In genomic region chr13:76239031-76239680, GRCh38 we compare ENCODE assay signal across 14 cellular contexts.
DNase-seq lines count a peak whose midpoint lies in the region; ATAC-seq and TF ChIP-seq lines count a peak whose summit lies in the region.
"Had no signal": no experiment of that assay in that cellular context is flagged by ENCODE, and none has a peak within 500 bp of the region (broad histone marks: within the 10 kb centered on the region; RNA-seq: fewer than 3 reads in every experiment).

No MANE protein-coding gene starts in this region.

- no peak overlapping the region for H3K4me3 ChIP-seq in heart left ventricle
- no peak overlapping the region for H3K4me3 ChIP-seq in heart right ventricle
- H3K4me3 ChIP-seq in psoas muscle: no peak overlapping the region

- H3K4me3 Mint-ChIP-seq in activated naive CD8-positive, alpha-beta T cell treated with anti-CD3 and anti-CD28 coated beads for 36 hours: no peak overlapping the region
- H3K4me3 Mint-ChIP-seq: B cell; CD4-positive, alpha-beta T cell had no signal

- no peak for TF ChIP-seq CTCF in heart left ventricle (IDR thresholded peaks at IDR 0.05)
- no peak for TF ChIP-seq CTCF in heart right ventricle (IDR thresholded peaks at IDR 0.05)
- no peak for TF ChIP-seq CTCF in psoas muscle (IDR thresholded peaks at IDR 0.05)

- ATAC-seq in heart left ventricle: peak; percentile 36 to 79 (median 72)
- peak in 6 of 8 donors; percentile 38 to 87 (median 78) for ATAC-seq in heart right ventricle
- peak in 2 of 4 donors; percentile 65 to 74 for ATAC-seq in psoas muscle
- ATAC-seq in SK-N-SH treated with all-trans-retinoic acid at 6 μM for 48 hours: no peak

- H3K27me3 ChIP-seq in heart left ventricle: no peaks in the 10 kb centered on the region
- H3K27me3 ChIP-seq in heart right ventricle: no peaks in the 10 kb centered on the region
- no peaks in the 10 kb centered on the region for H3K27me3 ChIP-seq in psoas muscle (ENCODE audit: insufficient read depth in 3 of 3, low read length in 2 of 3)

- H3K36me3 Mint-ChIP-seq in activated naive CD8-positive, alpha-beta T cell treated with anti-CD3 and anti-CD28 coated beads for 36 hours: no peaks in the 10 kb centered on the region

- H3K27ac Mint-ChIP-seq in activated naive CD8-positive, alpha-beta T cell treated with anti-CD3 and anti-CD28 coated beads for 36 hours: no peak overlapping the region
- H3K27ac Mint-ChIP-seq: B cell; CD4-positive, alpha-beta T cell had no signal

- H3K9me3 ChIP-seq in heart left ventricle (no peaks in the 10 kb centered on the region), heart right ventricle (no peaks in the 10 kb centered on the region), psoas muscle (no peaks in the 10 kb centered on the region)

- H3K9me3 Mint-ChIP-seq in activated naive CD8-positive, alpha-beta T cell treated with anti-CD3 and anti-CD28 coated beads for 36 hours: no peaks in the 10 kb centered on the region
- H3K9me3 Mint-ChIP-seq: CD4-positive, alpha-beta T cell had no signal

- WGBS in heart left ventricle, 4 donors: 81 to 91% (median 88%) methylated on average over 4 of the region's 4 CpGs
- WGBS in heart right ventricle, 2 donors: 83 to 89% methylated on average over 4 of the region's 4 CpGs
- WGBS in psoas muscle, 3 donors: 66 to 81% (median 66%) methylated on average over 4 of the region's 4 CpGs

- DNase-seq in heart left ventricle (no peak), cardiac septum (ENCODE audit: low spot score) (no peak), heart right ventricle (no peak), psoas muscle (no peak), superior temporal gyrus (ENCODE audit: extremely low spot score) (no peak)
- DNase-seq in activated naive CD8-positive, alpha-beta T cell treated with anti-CD3 and anti-CD28 coated beads for 36 hours: no peak
- DNase-seq: C1 segment of cervical spinal cord; Calu3; CD4-positive, alpha-beta T cell; DMS 273 treated with DMSO at 0.1 percent for 48 hours; HCEC 1CT had no signal

- no peaks in the 10 kb centered on the region for H3K27me3 Mint-ChIP-seq in activated naive CD8-positive, alpha-beta T cell treated with anti-CD3 and anti-CD28 coated beads for 36 hours
- H3K27me3 Mint-ChIP-seq: B cell had no signal

- H3K36me3 ChIP-seq in heart left ventricle: no peaks in the 10 kb centered on the region
- no peaks in the 10 kb centered on the region for H3K36me3 ChIP-seq in heart right ventricle
- no peaks in the 10 kb centered on the region for H3K36me3 ChIP-seq in psoas muscle (ENCODE audit: insufficient read depth in 1 of 2, low read depth in 1 of 2)

- H3K4me1 Mint-ChIP-seq in activated naive CD8-positive, alpha-beta T cell treated with anti-CD3 and anti-CD28 coated beads for 36 hours: no peaks in the 10 kb centered on the region
- H3K4me1 Mint-ChIP-seq: B cell had no signal

- H3K4me1 ChIP-seq in heart left ventricle (no peaks in the 10 kb centered on the region), heart right ventricle (no peaks in the 10 kb centered on the region), psoas muscle (peaks cover 6% of the 10 kb centered on the region)

- H3K27ac ChIP-seq in heart left ventricle (peak overlapping the region in 5 of 12 donors; percentile 34 to 61 (median 49)), heart right ventricle (peak overlapping the region in 4 of 10 donors; percentile 24 to 51 (median 32)), psoas muscle (peak overlapping the region; percentile 36)
- H3K27ac ChIP-seq: HL-60 had no signal

- no peak for TF ChIP-seq POLR2A in heart left ventricle (IDR thresholded peaks at IDR 0.05)

- intact Hi-C loops in heart left ventricle (cut with DNase I) (no loop called here), cardiac septum (cut with DNase I) (no loop called here), heart right ventricle (cut with DNase I) (no loop called here), psoas muscle (cut with DNase I) (no loop called here)

TF ChIP-seq in SK-N-SH treated with all-trans-retinoic acid at 6 μM for 48 hours, 23 proteins besides CTCF, POLR2A, EP300 and RAD21:
- no peak for TF ChIP-seq TSHZ2 (CRISPR knock-in tag; IDR thresholded peaks at IDR 0.05)
